In genomic region chr2:176637497-176638166, GRCh38 we compare ENCODE assay signal across 8 cellular contexts.
DNase-seq lines count a peak whose midpoint lies in the region; ATAC-seq and TF ChIP-seq lines count a peak whose summit lies in the region.

No MANE protein-coding gene starts in this region.

- peaks cover 59% of the 10 kb centered on the region for H3K27me3 Mint-ChIP-seq in activated CD4-positive, alpha-beta T cell treated with anti-CD3 and anti-CD28 coated beads, Interleukin-2, amount 10 ng/mL, durations not matched to agents 24 days and 14 days
- H3K27me3 Mint-ChIP-seq in MCF 10A (ENCODE audit: insufficient read depth, unreplicated experiment), result no peaks in the 10 kb centered on the region
- peaks cover 33 to 41% of the 10 kb centered on the region in 2 donors for H3K27me3 Mint-ChIP-seq in stimulated activated naive B cell treated with anti-CD40 and anti-IgM and Interleukin-4, amounts not matched to agents 10 μg/mL and 1 μg/mL and 100 μg/mL, for 72 hours

- peak; percentile 60 for DNase-seq in activated CD4-positive, alpha-beta T cell treated with anti-CD3 and anti-CD28 coated beads, Interleukin-2, amount 10 ng/mL, durations not matched to agents 24 days and 14 days
- DNase-seq in activated CD4-positive, alpha-beta T cell treated with anti-CD3 and anti-CD28 coated beads for 1 hour, result no peak
- DNase-seq in NCI-H345 treated with DMSO at 0.1 percent for 48 hours (lab: John Stamatoyannopoulos, UW; ENCODE audit: unreplicated experiment), result peak; percentile 6
- DNase-seq in MCF 10A (ENCODE audit: unreplicated experiment), result peak; percentile 48
- peak; percentile 77 for DNase-seq in kidney tubule cell (ENCODE audit: low spot score)
- DNase-seq in stimulated activated naive B cell treated with anti-CD40 and anti-IgM and Interleukin-4, amounts not matched to agents 10 μg/mL and 1 μg/mL and 100 μg/mL, for 72 hours, result peak; percentile 9
- DNase-seq in NCI-H128 (lab: John Stamatoyannopoulos, UW; ENCODE audit: unreplicated experiment), result no peak

- BruUV-seq in MCF 10A (replicated peaks; lab: Mats Ljungman, UMichigan), result no TSS peak

- CTCF ChIA-PET in MCF 10A (lab: Yijun Ruan, JAX), result interaction anchor here (0.6 to 6.5 kb wide), 41 partner anchors 11 to 1606 kb away, joined by 3 to 98 read pairs (median 4); partner anchors contain the start of gene HOXD4

- no peak for TF ChIP-seq CTCF in MCF 10A (IDR thresholded peaks at IDR 0.05; ENCODE audit: unreplicated experiment)

- ATAC-seq in HG02588 (IDR thresholded peaks at IDR 0.05; ENCODE audit: unreplicated experiment), result peak; percentile 35
- ATAC-seq in stimulated activated naive B cell treated with anti-CD40 and anti-IgM and Interleukin-4, amounts not matched to agents 10 μg/mL and 1 μg/mL and 100 μg/mL, for 72 hours (replicated peaks), result peak; percentile 56 to 58

- no peaks in the 10 kb centered on the region for H3K36me3 Mint-ChIP-seq in activated CD4-positive, alpha-beta T cell treated with anti-CD3 and anti-CD28 coated beads, Interleukin-2, amount 10 ng/mL, durations not matched to agents 24 days and 14 days (ENCODE audit: low read depth)
- no peaks in the 10 kb centered on the region for H3K36me3 Mint-ChIP-seq in MCF 10A (ENCODE audit: insufficient read depth, unreplicated experiment)
- no peaks in the 10 kb centered on the region for H3K36me3 Mint-ChIP-seq in stimulated activated naive B cell treated with anti-CD40 and anti-IgM and Interleukin-4, amounts not matched to agents 10 μg/mL and 1 μg/mL and 100 μg/mL, for 72 hours

- H3K27ac Mint-ChIP-seq in activated CD4-positive, alpha-beta T cell treated with anti-CD3 and anti-CD28 coated beads, Interleukin-2, amount 10 ng/mL, durations not matched to agents 24 days and 14 days, result no peak overlapping the region
- peak overlapping the region; percentile 77 for H3K27ac Mint-ChIP-seq in MCF 10A (ENCODE audit: low read depth, unreplicated experiment)
- no peak overlapping the region for H3K27ac Mint-ChIP-seq in stimulated activated naive B cell treated with anti-CD40 and anti-IgM and Interleukin-4, amounts not matched to agents 10 μg/mL and 1 μg/mL and 100 μg/mL, for 72 hours

- H3K4me3 Mint-ChIP-seq in activated CD4-positive, alpha-beta T cell treated with anti-CD3 and anti-CD28 coated beads, Interleukin-2, amount 10 ng/mL, durations not matched to agents 24 days and 14 days, result peak overlapping the region; percentile 77
- H3K4me3 Mint-ChIP-seq in MCF 10A (ENCODE audit: unreplicated experiment), result peak overlapping the region; percentile 74
- H3K4me3 Mint-ChIP-seq in stimulated activated naive B cell treated with anti-CD40 and anti-IgM and Interleukin-4, amounts not matched to agents 10 μg/mL and 1 μg/mL and 100 μg/mL, for 72 hours, result peak overlapping the region; percentile 75 to 79

- intact Hi-C loops in activated CD4-positive, alpha-beta T cell treated with anti-CD3 and anti-CD28 coated beads, Interleukin-2, amount 10 ng/mL, durations not matched to agents 24 days and 14 days (cut with micrococcal nuclease), result loop anchor here (1.0 to 5.0 kb wide), 4 partner anchors 182 to 511 kb away; no protein-coding TSS in a partner anchor
- intact Hi-C loops in MCF 10A (cut with micrococcal nuclease), result loop anchor here (1.0 to 10.0 kb wide), 7 partner anchors 83 to 510 kb away; partner anchors contain the start of gene MTX2

- H3K9me3 Mint-ChIP-seq in activated CD4-positive, alpha-beta T cell treated with anti-CD3 and anti-CD28 coated beads, Interleukin-2, amount 10 ng/mL, durations not matched to agents 24 days and 14 days, result no peaks in the 10 kb centered on the region
- no peaks in the 10 kb centered on the region for H3K9me3 Mint-ChIP-seq in MCF 10A (ENCODE audit: unreplicated experiment)
- H3K9me3 Mint-ChIP-seq in stimulated activated naive B cell treated with anti-CD40 and anti-IgM and Interleukin-4, amounts not matched to agents 10 μg/mL and 1 μg/mL and 100 μg/mL, for 72 hours, result no peaks in the 10 kb centered on the region

- POLR2A ChIA-PET in MCF 10A (lab: Yijun Ruan, JAX), result interaction anchor here (0.6 to 1.8 kb wide), 16 partner anchors 17 to 1434 kb away, joined by 3 to 6 read pairs (median 3); partner anchors contain the start of gene MTX2

- peaks cover 5% of the 10 kb centered on the region for H3K4me1 Mint-ChIP-seq in activated CD4-positive, alpha-beta T cell treated with anti-CD3 and anti-CD28 coated beads, Interleukin-2, amount 10 ng/mL, durations not matched to agents 24 days and 14 days
- peaks cover 6% of the 10 kb centered on the region for H3K4me1 Mint-ChIP-seq in MCF 10A (ENCODE audit: insufficient read depth, unreplicated experiment)
- H3K4me1 Mint-ChIP-seq in stimulated activated naive B cell treated with anti-CD40 and anti-IgM and Interleukin-4, amounts not matched to agents 10 μg/mL and 1 μg/mL and 100 μg/mL, for 72 hours, result peaks cover 3 to 10% of the 10 kb centered on the region in 2 donors

Comparison
In these comparisons a context has a peak if more than half of its experiments do, and no peak if none do; other contexts are left out.
1. DNase-seq: peak in activated CD4-positive, alpha-beta T cell treated with anti-CD3 and anti-CD28 coated beads, Interleukin-2, amount 10 ng/mL, durations not matched to agents 24 days and 14 days (single experiment), NCI-H345 treated with DMSO at 0.1 percent for 48 hours (single experiment), MCF 10A (single experiment), kidney tubule cell (single experiment) and stimulated activated naive B cell treated with anti-CD40 and anti-IgM and Interleukin-4, amounts not matched to agents 10 μg/mL and 1 μg/mL and 100 μg/mL, for 72 hours (single experiment); none in activated CD4-positive, alpha-beta T cell treated with anti-CD3 and anti-CD28 coated beads for 1 hour (single experiment) and NCI-H128 (single experiment).
2. Peak in every context shown above with its lines, with median percentiles within 50 percentile points of each other: H3K4me3 Mint-ChIP-seq.